In genomic region chr7:121932768-121933167, GRCh38 we compare ENCODE assay signal across 23 cellular contexts. TPM values are rescaled to one million over a fixed set of nuclear protein-coding genes. Genes with fewer than 3 reads are reported as not detected.
"Had no signal": no experiment of that assay in that cellular context is flagged by ENCODE, and none has a peak within 500 bp of the region (broad histone marks: within the 10 kb centered on the region; RNA-seq: fewer than 3 reads in every experiment).

No MANE protein-coding gene starts in this region.

- H3K4me2 ChIP-seq: PC-9 had no signal

- DNase-seq: activated CD4-positive, alpha-beta T cell treated with anti-CD3 and anti-CD28 coated beads for 48 hours; activated CD4-positive, alpha-beta T cell treated with anti-CD3 and anti-CD28 coated beads, Interleukin-2, amount 50 U/mL, for 4 hours; activated CD4-positive, CD25-positive, alpha-beta regulatory T cell treated with anti-CD3 and anti-CD28 coated beads, Interleukin-2, amount 50 U/mL, for 72 hours; activated CD8-positive, alpha-beta memory T cell treated with anti-CD3 and anti-CD28 coated beads, Interleukin-2, amount 50 U/mL, for 48 hours; activated CD8-positive, alpha-beta T cell treated with anti-CD3 and anti-CD28 coated beads, Interleukin-2, amount 10 ng/mL, durations not matched to agents 7 days and 5 days; activated naive CD4-positive, alpha-beta T cell treated with anti-CD3 and anti-CD28 coated beads, Interleukin-2, amount 50 U/mL, for 16 hours; activated naive CD8-positive, alpha-beta T cell treated with anti-CD3 and anti-CD28 coated beads, Interleukin-2, amount 10 ng/mL, durations not matched to agents 7 days and 5 days; activated T-cell treated with anti-CD3 and anti-CD28 coated beads, Interleukin-2, amount 50 U/mL, for 1 hour; adrenal gland; anterior cingulate cortex; caudate nucleus; KG1; NCI-H1092 treated with DMSO at 0.1 percent for 48 hours; NCI-H1436 treated with DMSO at 0.1 percent for 48 hours; NCI-H2107; NCI-H2171 treated with DMSO at 0.1 percent for 48 hours; NCI-H226; NCI-H526 treated with DMSO at 0.1 percent for 48 hours; PC-9; SHP77 treated with DMSO at 0.1 percent for 48 hours had no signal

- H3K4me1 ChIP-seq: adrenal gland, breast epithelium had no signal

- H3K27ac Mint-ChIP-seq: activated CD8-positive, alpha-beta T cell treated with anti-CD3 and anti-CD28 coated beads, Interleukin-2, amount 10 ng/mL, durations not matched to agents 7 days and 5 days; activated naive CD8-positive, alpha-beta T cell treated with anti-CD3 and anti-CD28 coated beads, Interleukin-2, amount 10 ng/mL, durations not matched to agents 7 days and 5 days; T-helper 1 cell treated with Interleukin-12 subunit alpha and Interleukin-12 subunit beta and Interleukin-4 antibody, amounts not matched to agents 30 μg/mL and 1 μg/mL, for 36 hours had no signal

- H3K4me1 Mint-ChIP-seq: activated naive CD8-positive, alpha-beta T cell treated with anti-CD3 and anti-CD28 coated beads, Interleukin-2, amount 10 ng/mL, durations not matched to agents 7 days and 5 days had no signal

- H3K9me3 ChIP-seq: adrenal gland, breast epithelium had no signal

- H3K36me3 ChIP-seq: adrenal gland, breast epithelium had no signal

- H3K4me3 ChIP-seq: adrenal gland, breast epithelium, PC-9 had no signal

- H3K27ac ChIP-seq: adrenal gland, breast epithelium, PC-9 had no signal

- H3K4me3 Mint-ChIP-seq: activated CD8-positive, alpha-beta T cell treated with anti-CD3 and anti-CD28 coated beads, Interleukin-2, amount 10 ng/mL, durations not matched to agents 7 days and 5 days; activated naive CD8-positive, alpha-beta T cell treated with anti-CD3 and anti-CD28 coated beads, Interleukin-2, amount 10 ng/mL, durations not matched to agents 7 days and 5 days; T-helper 1 cell treated with Interleukin-12 subunit alpha and Interleukin-12 subunit beta and Interleukin-4 antibody, amounts not matched to agents 30 μg/mL and 1 μg/mL, for 36 hours had no signal

- H3K9me3 Mint-ChIP-seq: T-helper 1 cell treated with Interleukin-12 subunit alpha and Interleukin-12 subunit beta and Interleukin-4 antibody, amounts not matched to agents 30 μg/mL and 1 μg/mL, for 36 hours had no signal

- ATAC-seq: activated CD8-positive, alpha-beta T cell treated with anti-CD3 and anti-CD28 coated beads, Interleukin-2, amount 10 ng/mL, durations not matched to agents 7 days and 5 days had no signal

- H3K36me3 Mint-ChIP-seq: activated naive CD8-positive, alpha-beta T cell treated with anti-CD3 and anti-CD28 coated beads, Interleukin-2, amount 10 ng/mL, durations not matched to agents 7 days and 5 days had no signal

- H3K27me3 ChIP-seq: adrenal gland, breast epithelium had no signal

- H3K27me3 Mint-ChIP-seq: activated naive CD8-positive, alpha-beta T cell treated with anti-CD3 and anti-CD28 coated beads, Interleukin-2, amount 10 ng/mL, durations not matched to agents 7 days and 5 days had no signal

RNA-seq across cellular contexts. Expression of gene PTPRZ1, which starts 59.8 kb away (rescaled TPM):
- total RNA-seq: activated CD8-positive, alpha-beta T cell treated with anti-CD3 and anti-CD28 coated beads, Interleukin-2, amount 10 ng/mL, durations not matched to agents 7 days and 5 days; activated naive CD8-positive, alpha-beta T cell treated with anti-CD3 and anti-CD28 coated beads, Interleukin-2, amount 10 ng/mL, durations not matched to agents 7 days and 5 days; NCI-H460 had no signal
